Comparison of ENCODE assay signal across 19 cellular contexts in genomic region chr20:16263582-16263981, GRCh38.
DNase-seq lines count a peak whose midpoint lies in the region; ATAC-seq and TF ChIP-seq lines count a peak whose summit lies in the region.
"Had no signal": no experiment of that assay in that cellular context is flagged by ENCODE, and none has a peak within 500 bp of the region (broad histone marks: within the 10 kb centered on the region; RNA-seq: fewer than 3 reads in every experiment).

No MANE protein-coding gene starts in this region.

- no peak overlapping the region for H4K8ac ChIP-seq in mesenchymal stem cell (ENCODE audit: low read length)

- no peak overlapping the region for H3K4me3 ChIP-seq in BLaER1
- H3K4me3 ChIP-seq in OCI-LY7 (ENCODE audit: low read depth, low read length, poor library complexity, severe bottlenecking): no peak overlapping the region
- no peak overlapping the region for H3K4me3 ChIP-seq in mesenchymal stem cell (ENCODE audit: insufficient read depth in 1 of 2, low read depth in 1 of 2, low read length in 2 of 2)
- no peak overlapping the region for H3K4me3 ChIP-seq in Karpas-422 (ENCODE audit: low read length)
- H3K4me3 ChIP-seq: ascending aorta, left ventricle myocardium inferior, transverse colon had no signal

- H3K4me1 ChIP-seq in BLaER1: peaks cover 8% of the 10 kb centered on the region
- no peaks in the 10 kb centered on the region for H3K4me1 ChIP-seq in OCI-LY7 (ENCODE audit: insufficient read depth, low read length, poor library complexity, severe bottlenecking)
- peaks cover 17% of the 10 kb centered on the region for H3K4me1 ChIP-seq in mesenchymal stem cell (ENCODE audit: control insufficient read depth, insufficient read depth, low read depth, low read length)
- no peaks in the 10 kb centered on the region for H3K4me1 ChIP-seq in Karpas-422 (ENCODE audit: low read length)
- H3K4me1 ChIP-seq: ascending aorta, transverse colon had no signal

- H3K79me2 ChIP-seq in OCI-LY7 (ENCODE audit: insufficient read depth, low read depth, low read length) (no peaks in the 10 kb centered on the region), Karpas-422 (ENCODE audit: low read length) (no peaks in the 10 kb centered on the region)

- no peak overlapping the region for H3K4ac ChIP-seq in mesenchymal stem cell (ENCODE audit: low read depth in 1 of 2, low read length in 2 of 2)

- no peak overlapping the region for H3K23ac ChIP-seq in mesenchymal stem cell (ENCODE audit: low read length in 2 of 2)

- H2BK5ac ChIP-seq in mesenchymal stem cell (ENCODE audit: low read depth, low read length, poor library complexity, severe bottlenecking): no peak overlapping the region

- in situ Hi-C loops in G401 (cut with HindIII; ENCODE audit: low sequenced_read_pairs): no loop called here

- H3K14ac ChIP-seq in mesenchymal stem cell (ENCODE audit: low read length in 2 of 2): no peak overlapping the region

- no peak overlapping the region for H2BK120ac ChIP-seq in mesenchymal stem cell (ENCODE audit: low read depth, low read length)

- CTCF ChIA-PET in OCI-LY7 (lab: Charles Lee; ENCODE audit: unreplicated experiment): interaction anchor here (0.6 kb wide), 1 partner anchor 436 kb away, joined by 3 read pairs; no protein-coding TSS in a partner anchor

- no peak for TF ChIP-seq CTCF in OCI-LY7 (conservative IDR thresholded peaks at IDR 0.05; ENCODE audit: low read length)

- H3K9me3 ChIP-seq in BLaER1 (peaks cover 38% of the 10 kb centered on the region), OCI-LY7 (ENCODE audit: low read length) (no peaks in the 10 kb centered on the region), mesenchymal stem cell (ENCODE audit: control insufficient read depth, low read length) (peaks cover 12% of the 10 kb centered on the region), Karpas-422 (ENCODE audit: low read length) (no peaks in the 10 kb centered on the region)
- H3K9me3 ChIP-seq: ascending aorta, SK-N-SH, transverse colon had no signal

- H3K79me1 ChIP-seq in mesenchymal stem cell (replicated peaks; ENCODE audit: low read length, poor library complexity, severe bottlenecking): no peaks in the 10 kb centered on the region

- H3K36me3 ChIP-seq in BLaER1 (peaks cover 37% of the 10 kb centered on the region), OCI-LY7 (ENCODE audit: insufficient read depth, low read length) (no peaks in the 10 kb centered on the region), mesenchymal stem cell (ENCODE audit: control insufficient read depth in 1 of 2, insufficient read depth in 2 of 2, low read depth in 1 of 2, low read length in 2 of 2) (peaks cover 0 to 3% of the 10 kb centered on the region in 2 experiments), Karpas-422 (ENCODE audit: insufficient read depth, low read length) (no peaks in the 10 kb centered on the region)
- H3K36me3 ChIP-seq: transverse colon had no signal

- H3K9me2 ChIP-seq in OCI-LY7 (ENCODE audit: insufficient read depth, low read length) (no peaks in the 10 kb centered on the region), Karpas-422 (replicated peaks; ENCODE audit: insufficient read depth, low read length) (no peaks in the 10 kb centered on the region)
- H3K9me2 ChIP-seq: SK-N-SH had no signal

- H4K20me1 ChIP-seq in BLaER1: no peaks in the 10 kb centered on the region
- no peaks in the 10 kb centered on the region for H4K20me1 ChIP-seq in OCI-LY7 (ENCODE audit: insufficient read depth, low read length)
- no peaks in the 10 kb centered on the region for H4K20me1 ChIP-seq in Karpas-422 (ENCODE audit: insufficient read depth, low read depth, low read length)

- H3K9ac ChIP-seq in BLaER1 (no peak overlapping the region), mesenchymal stem cell (ENCODE audit: low read length) (no peak overlapping the region), Karpas-422 (ENCODE audit: low read length) (no peak overlapping the region)
- H3K9ac ChIP-seq: SK-N-SH had no signal

- H3K18ac ChIP-seq in mesenchymal stem cell (ENCODE audit: low read depth in 1 of 2, low read length in 2 of 2): no peak overlapping the region

- DNase-seq in G401 (ENCODE audit: low spot score): peak; percentile 84
- peak; percentile 5 for DNase-seq in OCI-LY7 (ENCODE audit: low spot score)
- no peak for DNase-seq in mesenchymal stem cell
- no peak for DNase-seq in Karpas-422
- no peak for DNase-seq in globus pallidus (ENCODE audit: low spot score)
- DNase-seq: activated CD8-positive, alpha-beta T cell treated with anti-CD3 and anti-CD28 coated beads for 36 hours; central memory CD4-positive, alpha-beta T cell; Kasumi-1; left ventricle myocardium inferior; naive B cell; NCI-H1930; NCI-H774; SK-N-SH; stimulated activated CD4-positive, alpha-beta T cell treated with anti-CD3 and anti-CD28 coated beads, Interleukin-2, amount 100 ng/mL, for 24 hours; transverse colon had no signal

- H2AK5ac ChIP-seq in mesenchymal stem cell (ENCODE audit: low read length, severe bottlenecking): peak overlapping the region; percentile 27

- peak overlapping the region; percentile 26; the same call in 1 of the 2 replicates for H3K27ac ChIP-seq in BLaER1
- H3K27ac ChIP-seq in OCI-LY7 (ENCODE audit: low read depth, low read length, poor library complexity, severe bottlenecking): no peak overlapping the region
- no peak overlapping the region for H3K27ac ChIP-seq in mesenchymal stem cell (ENCODE audit: low read length, poor library complexity, severe bottlenecking)
- no peak overlapping the region for H3K27ac ChIP-seq in Karpas-422 (ENCODE audit: low read length)
- H3K27ac ChIP-seq: ascending aorta, left ventricle myocardium inferior, transverse colon had no signal

- no peaks in the 10 kb centered on the region for H3K27me3 ChIP-seq in BLaER1
- H3K27me3 ChIP-seq in mesenchymal stem cell (ENCODE audit: control insufficient read depth in 1 of 2, insufficient read depth in 1 of 2, low read length in 2 of 2): no peaks in the 10 kb centered on the region
- no peaks in the 10 kb centered on the region for H3K27me3 ChIP-seq in Karpas-422 (ENCODE audit: low read length)
- H3K27me3 ChIP-seq: ascending aorta, transverse colon had no signal

- BruUV-seq in OCI-LY7 (replicated peaks; lab: Mats Ljungman, UMichigan): no TSS peak

- ATAC-seq in HG03354 (IDR thresholded peaks at IDR 0.05; ENCODE audit: poor library complexity, severe bottlenecking, unreplicated experiment): no peak
- ATAC-seq: activated CD8-positive, alpha-beta T cell treated with anti-CD3 and anti-CD28 coated beads for 36 hours; activated naive CD4-positive, alpha-beta T cell treated with anti-CD3 and anti-CD28 coated beads, Interleukin-2, amount 50 U/mL, for 72 hours had no signal

- intact Hi-C loops in OCI-LY7 (cut with micrococcal nuclease; ENCODE audit: unreplicated experiment): no loop called here

- peak overlapping the region; percentile 7; the same call in 1 of the 2 replicates for H3K4me2 ChIP-seq in BLaER1
- H3K4me2 ChIP-seq in OCI-LY7 (ENCODE audit: low read length): no peak overlapping the region
- H3K4me2 ChIP-seq in mesenchymal stem cell (ENCODE audit: low read length, poor library complexity, severe bottlenecking): no peak overlapping the region
- H3K4me2 ChIP-seq in Karpas-422 (ENCODE audit: low read depth, low read length, poor library complexity, severe bottlenecking): no peak overlapping the region
- H3K4me2 ChIP-seq: SK-N-SH had no signal

- H2BK12ac ChIP-seq in mesenchymal stem cell (ENCODE audit: low read length in 2 of 2): no peak overlapping the region

- no peak overlapping the region for H4K91ac ChIP-seq in mesenchymal stem cell (ENCODE audit: low read length)

- H2AFZ ChIP-seq in OCI-LY7 (ENCODE audit: low read length): no peak overlapping the region
- no peak overlapping the region for H2AFZ ChIP-seq in mesenchymal stem cell (ENCODE audit: low read depth, low read length)
- no peak overlapping the region for H2AFZ ChIP-seq in Karpas-422 (ENCODE audit: low read length)

- H2BK15ac ChIP-seq in mesenchymal stem cell (ENCODE audit: low read depth, poor library complexity, severe bottlenecking): no peak overlapping the region

- POLR2A ChIA-PET in OCI-LY7 (lab: Charles Lee): interaction anchor here (0.6 to 1.7 kb wide), 4 partner anchors 9 to 29 kb away, joined by 3 to 5 read pairs (median 4); no protein-coding TSS in a partner anchor

- WGBS in mesenchymal stem cell: 69% methylated on average over 2 of the region's 2 CpGs

Comparison
In these comparisons a context has a peak if more than half of its experiments do, and no peak if none do; other contexts are left out.
1. DNase-seq: peak in G401 (single experiment) and OCI-LY7 (single experiment); none in mesenchymal stem cell (single experiment), Karpas-422 (single experiment) and globus pallidus (single experiment).